ENCODE assay signal across 1 cellular context in the genomic region with DNA sequence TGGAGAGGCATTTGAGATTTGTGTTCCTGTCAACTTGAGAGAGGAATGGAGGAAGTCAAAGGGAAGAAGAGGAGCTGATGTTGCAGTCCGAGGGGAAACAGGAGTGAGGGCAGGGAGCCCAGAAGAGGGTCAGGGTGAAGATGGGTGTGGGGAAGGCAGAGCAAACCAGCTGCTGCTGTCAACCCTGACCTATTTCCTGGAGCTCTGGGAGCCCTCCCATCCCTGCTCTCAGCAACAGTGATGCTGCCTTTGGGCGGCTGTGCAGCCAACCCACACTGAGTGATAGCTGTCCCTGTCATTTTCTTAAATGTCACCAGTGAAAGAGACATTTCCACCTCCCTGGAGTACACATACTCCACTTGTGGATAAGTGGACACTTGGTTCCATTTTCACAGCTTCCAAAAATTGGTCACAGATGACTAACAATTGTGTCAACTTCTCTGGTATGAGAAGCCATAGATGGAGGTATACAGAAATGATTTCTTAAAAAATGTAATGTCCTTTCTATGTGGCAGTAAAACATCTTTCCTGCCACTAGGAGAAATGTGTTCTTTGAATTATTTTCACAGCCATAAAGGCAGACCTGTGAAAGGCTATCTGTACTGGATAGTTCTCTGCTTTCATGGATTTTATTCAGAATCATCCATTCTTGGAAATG.
TF ChIP-seq lines count a peak whose summit lies in the region.

No MANE protein-coding gene starts in this region.

TF ChIP-seq in liver, 16 proteins besides CTCF, POLR2A, EP300 and RAD21 (continued from another document):
- TF ChIP-seq, protein P1, sequence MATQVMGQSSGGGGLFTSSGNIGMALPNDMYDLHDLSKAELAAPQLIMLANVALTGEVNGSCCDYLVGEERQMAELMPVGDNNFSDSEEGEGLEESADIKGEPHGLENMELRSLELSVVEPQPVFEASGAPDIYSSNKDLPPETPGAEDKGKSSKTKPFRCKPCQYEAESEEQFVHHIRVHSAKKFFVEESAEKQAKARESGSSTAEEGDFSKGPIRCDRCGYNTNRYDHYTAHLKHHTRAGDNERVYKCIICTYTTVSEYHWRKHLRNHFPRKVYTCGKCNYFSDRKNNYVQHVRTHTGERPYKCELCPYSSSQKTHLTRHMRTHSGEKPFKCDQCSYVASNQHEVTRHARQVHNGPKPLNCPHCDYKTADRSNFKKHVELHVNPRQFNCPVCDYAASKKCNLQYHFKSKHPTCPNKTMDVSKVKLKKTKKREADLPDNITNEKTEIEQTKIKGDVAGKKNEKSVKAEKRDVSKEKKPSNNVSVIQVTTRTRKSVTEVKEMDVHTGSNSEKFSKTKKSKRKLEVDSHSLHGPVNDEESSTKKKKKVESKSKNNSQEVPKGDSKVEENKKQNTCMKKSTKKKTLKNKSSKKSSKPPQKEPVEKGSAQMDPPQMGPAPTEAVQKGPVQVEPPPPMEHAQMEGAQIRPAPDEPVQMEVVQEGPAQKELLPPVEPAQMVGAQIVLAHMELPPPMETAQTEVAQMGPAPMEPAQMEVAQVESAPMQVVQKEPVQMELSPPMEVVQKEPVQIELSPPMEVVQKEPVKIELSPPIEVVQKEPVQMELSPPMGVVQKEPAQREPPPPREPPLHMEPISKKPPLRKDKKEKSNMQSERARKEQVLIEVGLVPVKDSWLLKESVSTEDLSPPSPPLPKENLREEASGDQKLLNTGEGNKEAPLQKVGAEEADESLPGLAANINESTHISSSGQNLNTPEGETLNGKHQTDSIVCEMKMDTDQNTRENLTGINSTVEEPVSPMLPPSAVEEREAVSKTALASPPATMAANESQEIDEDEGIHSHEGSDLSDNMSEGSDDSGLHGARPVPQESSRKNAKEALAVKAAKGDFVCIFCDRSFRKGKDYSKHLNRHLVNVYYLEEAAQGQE (IDR thresholded peaks at IDR 0.05) = no peak
- TF ChIP-seq EGR1 (IDR thresholded peaks at IDR 0.05; ENCODE audit: low read depth in 2 of 2) (no peak), YY1 (IDR thresholded peaks at IDR 0.05) (no peak), FOXA1 (IDR thresholded peaks at IDR 0.05) (no peak), HNF4G (IDR thresholded peaks at IDR 0.05) (no peak), NR2F2 (IDR thresholded peaks at IDR 0.05) (peak; percentile 87), HNF4A (conservative IDR thresholded peaks at IDR 0.05) (no peak), FOXA2 (IDR thresholded peaks at IDR 0.05) (no peak), TAF1 (conservative IDR thresholded peaks at IDR 0.05) (no peak), JUND (IDR thresholded peaks at IDR 0.05) (no peak), SP1 (IDR thresholded peaks at IDR 0.05) (no peak)
- TF ChIP-seq, protein P2, sequence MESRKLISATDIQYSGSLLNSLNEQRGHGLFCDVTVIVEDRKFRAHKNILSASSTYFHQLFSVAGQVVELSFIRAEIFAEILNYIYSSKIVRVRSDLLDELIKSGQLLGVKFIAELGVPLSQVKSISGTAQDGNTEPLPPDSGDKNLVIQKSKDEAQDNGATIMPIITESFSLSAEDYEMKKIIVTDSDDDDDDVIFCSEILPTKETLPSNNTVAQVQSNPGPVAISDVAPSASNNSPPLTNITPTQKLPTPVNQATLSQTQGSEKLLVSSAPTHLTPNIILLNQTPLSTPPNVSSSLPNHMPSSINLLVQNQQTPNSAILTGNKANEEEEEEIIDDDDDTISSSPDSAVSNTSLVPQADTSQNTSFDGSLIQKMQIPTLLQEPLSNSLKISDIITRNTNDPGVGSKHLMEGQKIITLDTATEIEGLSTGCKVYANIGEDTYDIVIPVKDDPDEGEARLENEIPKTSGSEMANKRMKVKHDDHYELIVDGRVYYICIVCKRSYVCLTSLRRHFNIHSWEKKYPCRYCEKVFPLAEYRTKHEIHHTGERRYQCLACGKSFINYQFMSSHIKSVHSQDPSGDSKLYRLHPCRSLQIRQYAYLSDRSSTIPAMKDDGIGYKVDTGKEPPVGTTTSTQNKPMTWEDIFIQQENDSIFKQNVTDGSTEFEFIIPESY (IDR thresholded peaks at IDR 0.05) = no peak
- TF ChIP-seq, protein P3, sequence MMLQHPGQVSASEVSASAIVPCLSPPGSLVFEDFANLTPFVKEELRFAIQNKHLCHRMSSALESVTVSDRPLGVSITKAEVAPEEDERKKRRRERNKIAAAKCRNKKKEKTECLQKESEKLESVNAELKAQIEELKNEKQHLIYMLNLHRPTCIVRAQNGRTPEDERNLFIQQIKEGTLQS (IDR thresholded peaks at IDR 0.05) = no peak
- TF ChIP-seq, protein P4, sequence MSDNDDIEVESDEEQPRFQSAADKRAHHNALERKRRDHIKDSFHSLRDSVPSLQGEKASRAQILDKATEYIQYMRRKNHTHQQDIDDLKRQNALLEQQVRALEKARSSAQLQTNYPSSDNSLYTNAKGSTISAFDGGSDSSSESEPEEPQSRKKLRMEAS (IDR thresholded peaks at IDR 0.05) = no peak
